In the genomic region with DNA sequence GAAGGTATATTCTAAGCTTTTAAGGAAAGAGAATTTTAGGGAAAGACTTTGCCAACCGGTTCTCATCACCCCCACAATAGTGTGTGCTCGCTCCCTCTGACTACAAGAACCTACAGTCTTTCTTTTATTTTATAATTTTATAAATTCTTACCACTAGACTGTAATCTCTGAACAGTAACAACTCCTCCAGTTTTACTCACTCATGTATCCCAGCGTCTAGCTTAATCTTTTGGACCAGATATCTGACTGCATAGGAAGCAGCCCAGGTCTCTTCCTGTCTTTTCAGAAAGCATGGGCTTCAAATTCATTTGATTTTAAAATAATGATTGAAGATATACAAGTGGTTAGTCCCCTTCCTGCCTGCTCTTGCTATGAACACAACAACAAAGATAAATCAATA, we compare ENCODE assay signal across 25 cellular contexts. TPM values are rescaled to one million over a fixed set of nuclear protein-coding genes. Genes with fewer than 3 reads are reported as not detected.
DNase-seq lines count a peak whose midpoint lies in the region; ATAC-seq and TF ChIP-seq lines count a peak whose summit lies in the region.
"Had no signal": no experiment of that assay in that cellular context is flagged by ENCODE, and none has a peak within 500 bp of the region (broad histone marks: within the 10 kb centered on the region; RNA-seq: fewer than 3 reads in every experiment).

No MANE protein-coding gene starts in this region.

- H3K27ac ChIP-seq in SU-DHL-6 (ENCODE audit: low read depth, low read length) (peak overlapping the region; percentile 78), body of pancreas (peak overlapping the region in 1 of 4 donors; percentile 48)
- H3K27ac ChIP-seq: HL-60, prostate gland, skin epidermis, WERI-Rb-1 had no signal

- H3K4me3 Mint-ChIP-seq in stimulated activated memory B cell treated with anti-CD40 and anti-IgM and Interleukin-4, amounts not matched to agents 10 μg/mL and 1 μg/mL and 100 μg/mL, for 72 hours, result no peak overlapping the region
- H3K4me3 Mint-ChIP-seq: CD4-positive, alpha-beta memory T cell; mesothelial cell of epicardium; nephron progenitor cell; type B pancreatic cell had no signal

- peaks cover 42% of the 10 kb centered on the region for H3K4me1 ChIP-seq in body of pancreas
- H3K4me1 ChIP-seq: prostate gland had no signal

- no peaks in the 10 kb centered on the region for H4K20me1 ChIP-seq in SU-DHL-6 (ENCODE audit: low read depth, low read length)

- H3K27me3 ChIP-seq in SU-DHL-6 (ENCODE audit: low read length), result no peaks in the 10 kb centered on the region
- no peaks in the 10 kb centered on the region for H3K27me3 ChIP-seq in body of pancreas

- H3K9me2 ChIP-seq in SU-DHL-6 (replicated peaks; ENCODE audit: insufficient read depth, low read length), result no peaks in the 10 kb centered on the region

- H3K4me3 ChIP-seq in SU-DHL-6 (ENCODE audit: insufficient read depth, low read length, poor library complexity, severe bottlenecking), result peak overlapping the region; percentile 0
- H3K4me3 ChIP-seq in body of pancreas, result no peak overlapping the region
- H3K4me3 ChIP-seq: prostate gland, skin epidermis had no signal

- H3K36me3 ChIP-seq in SU-DHL-6 (ENCODE audit: low read length) (no peaks in the 10 kb centered on the region), body of pancreas (replicated peaks in 1 of 2; ENCODE audit: insufficient read depth in 1 of 2, low read depth in 2 of 2) (no peaks in the 10 kb centered on the region)
- H3K36me3 ChIP-seq: prostate gland, WERI-Rb-1 had no signal

- peaks cover 29% of the 10 kb centered on the region for H3K4me1 Mint-ChIP-seq in stimulated activated memory B cell treated with anti-CD40 and anti-IgM and Interleukin-4, amounts not matched to agents 10 μg/mL and 1 μg/mL and 100 μg/mL, for 72 hours

- H3K36me3 Mint-ChIP-seq in stimulated activated memory B cell treated with anti-CD40 and anti-IgM and Interleukin-4, amounts not matched to agents 10 μg/mL and 1 μg/mL and 100 μg/mL, for 72 hours, result no peaks in the 10 kb centered on the region
- H3K36me3 Mint-ChIP-seq: CD4-positive, alpha-beta memory T cell; mesothelial cell of epicardium; type B pancreatic cell had no signal

- H3K27me3 Mint-ChIP-seq in stimulated activated memory B cell treated with anti-CD40 and anti-IgM and Interleukin-4, amounts not matched to agents 10 μg/mL and 1 μg/mL and 100 μg/mL, for 72 hours, result no peaks in the 10 kb centered on the region
- H3K27me3 Mint-ChIP-seq: CD4-positive, alpha-beta memory T cell; type B pancreatic cell had no signal

- 67 to 73% methylated on average over 3 of the region's 3 CpGs for WGBS in body of pancreas, 2 donors

- no peaks in the 10 kb centered on the region for H3K9me3 ChIP-seq in SU-DHL-6 (ENCODE audit: insufficient read depth, low read length)
- H3K9me3 ChIP-seq in body of pancreas, result no peaks in the 10 kb centered on the region
- H3K9me3 ChIP-seq: prostate gland had no signal

- DNase-seq in body of pancreas (no peak), NCI-H1930 (lab: John Stamatoyannopoulos, UW) (no peak)
- DNase-seq: activated gamma-delta T cell treated with Interleukin-2 at 50 U/mL for 16 hours; activated T-cell treated with anti-CD3 and anti-CD28 coated beads for 4 hours; CD4-positive, alpha-beta memory T cell; dermis blood vessel endothelial cell; DMS153; GDM1; head of caudate nucleus; NCI-H1436; NCI-H748 treated with DMSO at 0.1 percent for 48 hours; nephron progenitor cell; SHP77; WERI-Rb-1 had no signal

- peak overlapping the region; percentile 9 for H3K27ac Mint-ChIP-seq in stimulated activated memory B cell treated with anti-CD40 and anti-IgM and Interleukin-4, amounts not matched to agents 10 μg/mL and 1 μg/mL and 100 μg/mL, for 72 hours
- H3K27ac Mint-ChIP-seq: mesothelial cell of epicardium, nephron progenitor cell, type B pancreatic cell had no signal

- H2AFZ ChIP-seq in SU-DHL-6 (ENCODE audit: low read depth, low read length, severe bottlenecking), result peak overlapping the region; percentile 64

- no peaks in the 10 kb centered on the region for H3K79me2 ChIP-seq in SU-DHL-6 (ENCODE audit: insufficient read depth, low read length)

- intact Hi-C loops in body of pancreas (cut with DNase I), result no loop called here

- no peaks in the 10 kb centered on the region for H3K9me3 Mint-ChIP-seq in stimulated activated memory B cell treated with anti-CD40 and anti-IgM and Interleukin-4, amounts not matched to agents 10 μg/mL and 1 μg/mL and 100 μg/mL, for 72 hours
- H3K9me3 Mint-ChIP-seq: CD4-positive, alpha-beta memory T cell; mesothelial cell of epicardium; nephron progenitor cell; type B pancreatic cell had no signal

- peak overlapping the region; percentile 35 for H3K9ac ChIP-seq in SU-DHL-6 (ENCODE audit: low read length)

- H3F3A ChIP-seq in SU-DHL-6 (ENCODE audit: insufficient read depth), result 0 out of 2 replicates have a peak, but pooled peaks cover 6% of the 10 kb centered on the region

- no peak for TF ChIP-seq CTCF in SU-DHL-6 (IDR thresholded peaks at IDR 0.05; ENCODE audit: insufficient read depth, low read length, poor library complexity, severe bottlenecking)
- TF ChIP-seq CTCF in body of pancreas (IDR thresholded peaks at IDR 0.05), result no peak

- ATAC-seq in GM19351 (IDR thresholded peaks at IDR 0.05; ENCODE audit: unreplicated experiment) (peak; percentile 0), HG02870 (IDR thresholded peaks at IDR 0.05; ENCODE audit: unreplicated experiment) (peak; percentile 0), GM18873 (IDR thresholded peaks at IDR 0.05; ENCODE audit: low FRiP score, unreplicated experiment) (no peak), body of pancreas (no peak)
- no peak for ATAC-seq in stimulated activated memory B cell treated with anti-CD40 and anti-IgM and Interleukin-4, amounts not matched to agents 10 μg/mL and 1 μg/mL and 100 μg/mL, for 72 hours
- ATAC-seq: left lobe of liver had no signal

- TF ChIP-seq POLR2A in body of pancreas (IDR thresholded peaks at IDR 0.05), result no peak

- peak overlapping the region; percentile 50 for H3K4me2 ChIP-seq in SU-DHL-6 (ENCODE audit: low read depth, low read length, poor library complexity, severe bottlenecking)

RNA-seq across cellular contexts. Expression of a gene that starts 19.0 kb away (rescaled TPM):
- 10 to 100 TPM in 1 of 2 donors, 1 to 10 TPM in 1; 5.4 to 12.2 TPM for total RNA-seq in body of pancreas

Comparison
In these comparisons a context has a peak if more than half of its experiments do, and no peak if none do; other contexts are left out.
1. ATAC-seq: peak in GM19351 (single experiment) and HG02870 (single experiment); none in stimulated activated memory B cell treated with anti-CD40 and anti-IgM and Interleukin-4, amounts not matched to agents 10 μg/mL and 1 μg/mL and 100 μg/mL, for 72 hours (single experiment), GM18873 (single experiment) and body of pancreas (single experiment).